15 cellular contexts compared by ENCODE assay signal in genomic region chr2:172307800-172308199, GRCh38.
DNase-seq lines count a peak whose midpoint lies in the region; ATAC-seq and TF ChIP-seq lines count a peak whose summit lies in the region.
"Had no signal": no experiment of that assay in that cellular context is flagged by ENCODE, and none has a peak within 500 bp of the region (broad histone marks: within the 10 kb centered on the region; RNA-seq: fewer than 3 reads in every experiment).

No MANE protein-coding gene starts in this region.

- intact Hi-C loops in stomach (cut with DNase I; ENCODE audit: low total_unique reads), result no loop called here

- H3K27ac ChIP-seq in SK-N-MC (peak overlapping the region; percentile 22; the same call in 1 of the 2 replicates), stomach (peak overlapping the region in 2 of 5 donors; percentile 13 to 61)

- DNase-seq in DMS53 (lab: John Stamatoyannopoulos, UW) (peak; percentile 28), DMS53 treated with DMSO at 0.1 percent for 48 hours (lab: John Stamatoyannopoulos, UW; ENCODE audit: unreplicated experiment) (no peak), SK-N-MC (ENCODE audit: low read depth, low spot score) (peak; percentile 34), glomerular endothelial cell (ENCODE audit: extremely low read depth, low read depth, low spot score) (peak; percentile 87), stomach (peak; percentile 66), SKM-1 treated with dmso at 0.1 percent for 144 hours (lab: John Stamatoyannopoulos, UW; ENCODE audit: unreplicated experiment) (no peak)
- DNase-seq in activated CD8-positive, alpha-beta memory T cell treated with anti-CD3 and anti-CD28 coated beads for 24 hours, result no peak
- DNase-seq: 8988T; activated CD4-positive, alpha-beta T cell treated with anti-CD3 and anti-CD28 coated beads for 1 hour; cortex of kidney; H7; stimulated activated CD4-positive, alpha-beta T cell treated with anti-CD3 and anti-CD28 coated beads, Interleukin-1b, Interleukin-23, amount 100 ng/mL, for 48 hours; stimulated activated naive CD8-positive, alpha-beta T cell treated with anti-CD3 and anti-CD28 coated beads, Interleukin-15, amount 100 ng/mL, for 72 hours had no signal

- WGBS in stomach, 5 donors, result 0 to 13% (median 2%) methylated on average over 1 of the region's 1 CpG

- H3K9me3 ChIP-seq in SK-N-MC (ENCODE audit: low read depth, low read length), result no peaks in the 10 kb centered on the region
- no peaks in the 10 kb centered on the region for H3K9me3 ChIP-seq in stomach

- no peak overlapping the region for H3K9ac ChIP-seq in SK-N-MC (ENCODE audit: insufficient read length)

- TF ChIP-seq POLR2A in stomach (IDR thresholded peaks at IDR 0.05), result no peak

- peaks cover 0 to 7% (median 0%) of the 10 kb centered on the region in 3 donors for H3K27me3 ChIP-seq in stomach

- TF ChIP-seq EP300 in stomach (IDR thresholded peaks at IDR 0.05), result no peak

- no peaks in the 10 kb centered on the region for H3K36me3 ChIP-seq in SK-N-MC (ENCODE audit: insufficient read depth, low read length)
- H3K36me3 ChIP-seq in stomach, result no peaks in the 10 kb centered on the region

- peaks cover 0 to 5% (median 2%) of the 10 kb centered on the region in 4 donors for H3K4me1 ChIP-seq in stomach

- no peak for TF ChIP-seq CTCF in stomach (IDR thresholded peaks at IDR 0.05)

- ATAC-seq in GM18511 (IDR thresholded peaks at IDR 0.05; ENCODE audit: unreplicated experiment), result no peak
- ATAC-seq: Panc1; stimulated activated naive CD8-positive, alpha-beta T cell treated with anti-CD3 and anti-CD28 coated beads, Interleukin-15, amount 100 ng/mL, for 72 hours had no signal

- H3K4me3 ChIP-seq in SK-N-MC (no peak overlapping the region), stomach (no peak overlapping the region)

Comparison
In these comparisons a context has a peak if more than half of its experiments do, and no peak if none do; other contexts are left out.
1. DNase-seq: peak in DMS53 (single experiment), SK-N-MC (single experiment), glomerular endothelial cell (single experiment) and stomach (single experiment); none in DMS53 treated with DMSO at 0.1 percent for 48 hours (single experiment), activated CD8-positive, alpha-beta memory T cell treated with anti-CD3 and anti-CD28 coated beads for 24 hours (single experiment) and SKM-1 treated with dmso at 0.1 percent for 144 hours (single experiment).